24 cellular contexts compared by ENCODE assay signal in genomic region chr10:115441907-115442520, GRCh38.
DNase-seq lines count a peak whose midpoint lies in the region; ATAC-seq and TF ChIP-seq lines count a peak whose summit lies in the region.
"Had no signal": no experiment of that assay in that cellular context is flagged by ENCODE, and none has a peak within 500 bp of the region (broad histone marks: within the 10 kb centered on the region; RNA-seq: fewer than 3 reads in every experiment).

No MANE protein-coding gene starts in this region.

- H3K36me3 ChIP-seq in Caco-2 (ENCODE audit: control insufficient read depth, insufficient read depth, low read length) (no peaks in the 10 kb centered on the region), brain microvascular endothelial cell (replicated peaks) (no peaks in the 10 kb centered on the region), osteoblast (ENCODE audit: insufficient read depth, low read length) (no peaks in the 10 kb centered on the region)
- H3K36me3 ChIP-seq: right atrium auricular region, vagina, WERI-Rb-1 had no signal

- H4K20me1 ChIP-seq in osteoblast (ENCODE audit: insufficient read depth, low read length), result no peaks in the 10 kb centered on the region

- in situ Hi-C loops in brain microvascular endothelial cell (cut with HindIII; ENCODE audit: low pct_ligation_motif_present, low sequenced_read_pairs), result no loop called here

- H3K4me2 ChIP-seq in osteoblast (ENCODE audit: insufficient read depth, low read length), result no peak overlapping the region

- POLR2A ChIA-PET in Caco-2 (lab: Charles Lee), result no interaction called here

- H3K4me1 Mint-ChIP-seq in Caco-2 (ENCODE audit: low read depth, unreplicated experiment) (no peaks in the 10 kb centered on the region), nephron progenitor cell (no peaks in the 10 kb centered on the region)
- H3K4me1 Mint-ChIP-seq: activated naive CD4-positive, alpha-beta T cell treated with anti-CD3 and anti-CD28 coated beads, Interleukin-2, amount 50 U/mL, for 24 hours; CD4-positive, CD25-positive, alpha-beta regulatory T cell had no signal

- H3K27ac ChIP-seq in brain microvascular endothelial cell (no peak overlapping the region), osteoblast (ENCODE audit: low read depth, low read length) (no peak overlapping the region)
- H3K27ac ChIP-seq: dorsolateral prefrontal cortex, right atrium auricular region, vagina, WERI-Rb-1 had no signal

- CTCF ChIA-PET in Caco-2 (lab: Charles Lee), result interaction anchor here (0.8 kb wide), 1 partner anchor 78 kb away, joined by 5 read pairs; no protein-coding TSS in a partner anchor

- H3K27ac Mint-ChIP-seq in Caco-2 (ENCODE audit: unreplicated experiment) (no peak overlapping the region), nephron progenitor cell (no peak overlapping the region)
- H3K27ac Mint-ChIP-seq: activated naive CD4-positive, alpha-beta T cell treated with anti-CD3 and anti-CD28 coated beads, Interleukin-2, amount 50 U/mL, for 24 hours; CD4-positive, CD25-positive, alpha-beta regulatory T cell had no signal

- DNase-seq in Caco-2 (no peak), brain microvascular endothelial cell (no peak), osteoblast (ENCODE audit: insufficient read length, low spot score, missing footprints) (peak; percentile 32), nephron progenitor cell (no peak), AG08395 (ENCODE audit: low spot score) (no peak)
- DNase-seq: activated CD4-positive, alpha-beta T cell treated with anti-CD3 and anti-CD28 coated beads, Interleukin-2, amount 50 U/mL, for 1 hour; anterior cingulate cortex; CD4-positive, CD25-positive, alpha-beta regulatory T cell; dorsolateral prefrontal cortex; Karpas-422; kidney glomerular epithelial cell; NCI-H1092 treated with DMSO at 0.1 percent for 48 hours; NCI-H2029; NCI-H226; nucleus accumbens; stimulated activated CD4-positive, alpha-beta T cell treated with anti-CD3 and anti-CD28 coated beads, Interleukin-4, amount 100 ng/mL, for 24 hours; stimulated activated naive CD4-positive, alpha-beta T cell; WERI-Rb-1 had no signal

- BruUV-seq in Caco-2 (replicated peaks; lab: Mats Ljungman, UMichigan), result no TSS peak

- H3K27me3 ChIP-seq in Caco-2 (replicated peaks; ENCODE audit: control insufficient read depth, insufficient read depth, low read length) (no peaks in the 10 kb centered on the region), brain microvascular endothelial cell (replicated peaks) (no peaks in the 10 kb centered on the region), osteoblast (ENCODE audit: insufficient read depth, low read length) (no peaks in the 10 kb centered on the region)
- H3K27me3 ChIP-seq: right atrium auricular region, vagina had no signal

- H3K36me3 Mint-ChIP-seq in Caco-2 (ENCODE audit: insufficient read depth, unreplicated experiment), result no peaks in the 10 kb centered on the region
- no peaks in the 10 kb centered on the region for H3K36me3 Mint-ChIP-seq in nephron progenitor cell (ENCODE audit: low read depth)
- H3K36me3 Mint-ChIP-seq: activated naive CD4-positive, alpha-beta T cell treated with anti-CD3 and anti-CD28 coated beads, Interleukin-2, amount 50 U/mL, for 24 hours; CD4-positive, CD25-positive, alpha-beta regulatory T cell had no signal

- H3K4me1 ChIP-seq in Caco-2 (no peaks in the 10 kb centered on the region), osteoblast (ENCODE audit: insufficient read depth, low read length) (no peaks in the 10 kb centered on the region)
- H3K4me1 ChIP-seq: right atrium auricular region, vagina had no signal

- no peak overlapping the region for H2AFZ ChIP-seq in osteoblast (ENCODE audit: low read length)

- H3K4me3 Mint-ChIP-seq in Caco-2 (ENCODE audit: unreplicated experiment), result no peak overlapping the region
- no peak overlapping the region for H3K4me3 Mint-ChIP-seq in nephron progenitor cell
- H3K4me3 Mint-ChIP-seq: activated naive CD4-positive, alpha-beta T cell treated with anti-CD3 and anti-CD28 coated beads, Interleukin-2, amount 50 U/mL, for 24 hours; CD4-positive, CD25-positive, alpha-beta regulatory T cell had no signal

- H3K27me3 Mint-ChIP-seq in Caco-2 (ENCODE audit: insufficient read depth, unreplicated experiment), result peaks cover under 1% of the 10 kb centered on the region
- H3K27me3 Mint-ChIP-seq in nephron progenitor cell (ENCODE audit: low read depth, poor library complexity), result no peaks in the 10 kb centered on the region
- H3K27me3 Mint-ChIP-seq: activated naive CD4-positive, alpha-beta T cell treated with anti-CD3 and anti-CD28 coated beads, Interleukin-2, amount 50 U/mL, for 24 hours; CD4-positive, CD25-positive, alpha-beta regulatory T cell had no signal

- intact Hi-C loops in Caco-2 (cut with micrococcal nuclease; ENCODE audit: unreplicated experiment), result no loop called here

- TF ChIP-seq CTCF in Caco-2 (IDR thresholded peaks at IDR 0.05; ENCODE audit: insufficient read depth in 1 of 2, low read depth in 1 of 2, low read length in 1 of 2, severe bottlenecking in 1 of 2, unreplicated experiment in 1 of 2) (peak; percentile 9 to 27), LNCAP (IDR thresholded peaks at IDR 0.05) (peak; percentile 52), brain microvascular endothelial cell (IDR thresholded peaks at IDR 0.05; ENCODE audit: low read depth, low read length, missing control alignments) (peak; percentile 34), osteoblast (IDR thresholded peaks at IDR 0.05; ENCODE audit: extremely low read depth, low read depth, low read length) (no peak), nephron progenitor cell (IDR thresholded peaks at IDR 0.05) (no peak)

- H3K9me3 Mint-ChIP-seq in Caco-2 (ENCODE audit: unreplicated experiment) (no peaks in the 10 kb centered on the region), nephron progenitor cell (no peaks in the 10 kb centered on the region)
- H3K9me3 Mint-ChIP-seq: activated naive CD4-positive, alpha-beta T cell treated with anti-CD3 and anti-CD28 coated beads, Interleukin-2, amount 50 U/mL, for 24 hours had no signal

- no peak for ATAC-seq in GM19467 (IDR thresholded peaks at IDR 0.05; ENCODE audit: unreplicated experiment)
- no peak for ATAC-seq in GM18520 (IDR thresholded peaks at IDR 0.05; ENCODE audit: unreplicated experiment)

- H3K9me3 ChIP-seq in Caco-2 (no peaks in the 10 kb centered on the region), osteoblast (ENCODE audit: low read depth, low read length) (no peaks in the 10 kb centered on the region)
- H3K9me3 ChIP-seq: right atrium auricular region, vagina had no signal

- H3K4me3 ChIP-seq in Caco-2 (ENCODE audit: low read depth, low read length) (no peak overlapping the region), brain microvascular endothelial cell (ENCODE audit: low read depth, low read length) (no peak overlapping the region), osteoblast (ENCODE audit: insufficient read depth, low read length) (no peak overlapping the region)
- H3K4me3 ChIP-seq: dorsolateral prefrontal cortex, right atrium auricular region, vagina had no signal

- no peaks in the 10 kb centered on the region for H3K79me2 ChIP-seq in osteoblast (ENCODE audit: insufficient read depth, low read length)

Comparison
In these comparisons a context has a peak if more than half of its experiments do, and no peak if none do; other contexts are left out.
1. CTCF ChIP-seq: peak in Caco-2 (2 of 2), LNCAP (single experiment) and brain microvascular endothelial cell (single experiment); none in osteoblast (single experiment) and nephron progenitor cell (single experiment).